Comparison of ENCODE assay signal across 26 cellular contexts in the genomic region with DNA sequence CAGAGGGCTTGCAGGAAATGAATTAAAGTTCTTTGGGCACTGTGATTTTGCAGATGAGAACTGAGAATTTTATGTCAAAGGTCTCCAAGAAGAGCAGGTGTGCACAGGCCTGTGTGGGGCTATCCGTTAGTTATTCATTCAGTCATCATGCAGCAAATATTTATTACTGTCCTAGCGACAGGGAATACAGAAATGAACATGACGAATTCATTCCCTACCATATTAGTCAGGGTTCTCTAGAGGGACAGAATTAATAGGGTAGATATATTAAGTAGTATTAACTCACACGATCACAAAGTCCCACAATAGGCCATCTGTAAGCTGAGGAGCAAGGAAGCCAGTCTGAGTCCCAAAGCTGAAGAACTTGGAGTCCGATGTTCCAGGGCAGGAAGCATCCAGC. TPM values are rescaled to one million over a fixed set of nuclear protein-coding genes. Genes with fewer than 3 reads are reported as not detected.
"Had no signal": no experiment of that assay in that cellular context is flagged by ENCODE, and none has a peak within 500 bp of the region (broad histone marks: within the 10 kb centered on the region; RNA-seq: fewer than 3 reads in every experiment).

No MANE protein-coding gene starts in this region.

- H3K27ac ChIP-seq: coronary artery, dorsolateral prefrontal cortex, epithelial cell of prostate, esophagus squamous epithelium, gastrocnemius medialis, heart right ventricle, left lung, lower lobe of right lung had no signal

- H3K27ac Mint-ChIP-seq: memory B cell; naive thymus-derived CD4-positive, alpha-beta T cell had no signal

- H3K36me3 Mint-ChIP-seq: memory B cell; naive thymus-derived CD4-positive, alpha-beta T cell had no signal

- H3K4me1 Mint-ChIP-seq: memory B cell had no signal

- ATAC-seq: esophagus mucosa; gastrocnemius medialis; heart right ventricle; left cardiac atrium; left lung; left ventricle myocardium superior; lower lobe of right lung; naive thymus-derived CD4-positive, alpha-beta T cell had no signal

- H3K27me3 ChIP-seq: gastrocnemius medialis had no signal

- H3K9me3 ChIP-seq: esophagus squamous epithelium, gastrocnemius medialis, left lung, lower lobe of right lung had no signal

- H3K36me3 ChIP-seq: esophagus squamous epithelium, gastrocnemius medialis, heart right ventricle, left lung, lower lobe of right lung had no signal

- DNase-seq: dermis blood vessel endothelial cell; dorsolateral prefrontal cortex; effector CD4-positive, alpha-beta T cell; effector memory CD4-positive, alpha-beta T cell; erythroblast; esophagus squamous epithelium; foreskin fibroblast; foreskin melanocyte; gastrocnemius medialis; glutamatergic neuron; heart right ventricle; hippocampal formation; left cardiac atrium; left ventricle myocardium superior; lower lobe of right lung; mesendoderm; midbrain; naive thymus-derived CD4-positive, alpha-beta T cell had no signal

- H3K4me3 ChIP-seq: coronary artery, dorsolateral prefrontal cortex, esophagus squamous epithelium, gastrocnemius medialis, heart right ventricle, left lung, lower lobe of right lung had no signal

- H3K4me3 Mint-ChIP-seq: memory B cell; naive thymus-derived CD4-positive, alpha-beta T cell had no signal

- H3K4me1 ChIP-seq: esophagus squamous epithelium, gastrocnemius medialis, heart right ventricle, left lung, lower lobe of right lung had no signal

RNA-seq across cellular contexts. Expression of a gene that starts 2.9 kb away (rescaled TPM):
- total RNA-seq: endothelial cell of umbilical vein, gastrocnemius medialis, left ventricle myocardium superior, lower leg skin, lower lobe of right lung had no signal
- polyA plus RNA-seq: keratinocyte; naive thymus-derived CD4-positive, alpha-beta T cell had no signal
